ENCODE assay signal across 27 cellular contexts in genomic region chr13:103948477-103948876, GRCh38.
A peak's percentile ranks its signal among the peaks of the same experiment; 100 is the strongest.
DNase-seq lines count a peak whose midpoint lies in the region; ATAC-seq, FAIRE-seq and TF ChIP-seq lines count a peak whose summit lies in the region.
"Had no signal": no experiment of that assay in that cellular context is flagged by ENCODE, and none has a peak within 500 bp of the region (broad histone marks: within the 10 kb centered on the region; RNA-seq: fewer than 3 reads in every experiment).

No MANE protein-coding gene starts in this region.

- peaks cover 4% of the 10 kb centered on the region for H3K79me1 ChIP-seq in trophoblast cell (ENCODE audit: low read length)

- no peak overlapping the region for H3K14ac ChIP-seq in trophoblast cell (ENCODE audit: low read length)

- H3K27me3 ChIP-seq in trophoblast cell (ENCODE audit: insufficient read depth, low read length) = no peaks in the 10 kb centered on the region
- H3K27me3 ChIP-seq: BLaER1 had no signal

- H4K8ac ChIP-seq in trophoblast cell (ENCODE audit: low read depth, low read length) = no peak overlapping the region

- no CpG with 5 or more reads among the region's 4 CpGs for WGBS in trophoblast cell (ENCODE audit: extremely low coverage, insufficient coverage, insufficient read length)

- peaks cover 5 to 7% of the 10 kb centered on the region in 2 experiments for H3K4me1 ChIP-seq in trophoblast cell (ENCODE audit: control insufficient read depth in 1 of 2, insufficient read depth in 2 of 2, low read length in 2 of 2)
- H3K4me1 ChIP-seq: BLaER1 had no signal

- H3K4ac ChIP-seq in trophoblast cell (ENCODE audit: low read depth, low read length) = no peak overlapping the region

- H3K18ac ChIP-seq in trophoblast cell (ENCODE audit: low read length) = no peak overlapping the region

- no peak overlapping the region for H4K12ac ChIP-seq in trophoblast cell (ENCODE audit: low read depth, low read length)

- no peak for FAIRE-seq in GM19239 (lab: Jason Lieb, UNC)
- FAIRE-seq: GM12891, HTR-8/SVneo, RCC 7860 had no signal

- H2AK5ac ChIP-seq in trophoblast cell (ENCODE audit: low read length) = no peak overlapping the region

- no peak for ATAC-seq in GM21786 (IDR thresholded peaks at IDR 0.05; ENCODE audit: unreplicated experiment)
- no peak for ATAC-seq in GM18868 (IDR thresholded peaks at IDR 0.05; ENCODE audit: unreplicated experiment)
- no peak for ATAC-seq in GM18873 (IDR thresholded peaks at IDR 0.05; ENCODE audit: low FRiP score, unreplicated experiment)

- no peak overlapping the region for H2AFZ ChIP-seq in trophoblast cell (ENCODE audit: insufficient read depth, low read length, poor library complexity)

- H3K4me2 ChIP-seq in trophoblast cell (ENCODE audit: low read length) = no peak overlapping the region
- H3K4me2 ChIP-seq: BLaER1 had no signal

- no peaks in the 10 kb centered on the region for H3K79me2 ChIP-seq in trophoblast cell (ENCODE audit: control insufficient read depth, insufficient read depth, low read length, poor library complexity)

- DNase-seq in M059J (ENCODE audit: low read depth) = peak; percentile 53
- peak; percentile 24 for DNase-seq in iris pigment epithelial cell (ENCODE audit: low read depth)
- DNase-seq in trophoblast cell = peak; percentile 14 to 56
- DNase-seq in GM19239 (ENCODE audit: insufficient read length, low spot score) = no peak
- DNase-seq: Calu3; CD4-positive, alpha-beta memory T cell; DMS53; H9; IMR-90; Kasumi-1; MM.1S; NCI-H1092; NCI-H1436 treated with DMSO at 0.1 percent for 48 hours; NCI-H2029 treated with DMSO at 0.1 percent for 48 hours; NCI-H2171; NCI-H446 treated with DMSO at 0.1 percent for 48 hours; NCI-H69; Right ventricle myocardium superior had no signal

- H4K91ac ChIP-seq in trophoblast cell (ENCODE audit: low read depth, low read length) = no peak overlapping the region

- H3K27ac ChIP-seq in trophoblast cell (ENCODE audit: low read depth, low read length) = no peak overlapping the region
- H3K27ac ChIP-seq: BLaER1, SK-N-MC had no signal

- H3K9me3 ChIP-seq in trophoblast cell (ENCODE audit: insufficient read depth, low read depth, low read length) = no peaks in the 10 kb centered on the region
- H3K9me3 ChIP-seq: BLaER1 had no signal

- peak overlapping the region; percentile 79 for H2BK12ac ChIP-seq in trophoblast cell (ENCODE audit: low read length)

- no peak for TF ChIP-seq CTCF in brain (conservative IDR thresholded peaks at IDR 0.05)

- peak overlapping the region; percentile 76 for H2BK5ac ChIP-seq in trophoblast cell (ENCODE audit: low read depth, low read length, poor library complexity)

- H3K9me3 Mint-ChIP-seq in brain = peaks cover 0 to 3% (median 0%) of the 10 kb centered on the region in 5 experiments

- no peak overlapping the region for H2BK120ac ChIP-seq in trophoblast cell (ENCODE audit: insufficient read depth, low read length, poor library complexity)

- no peak overlapping the region for H3K23ac ChIP-seq in trophoblast cell (ENCODE audit: low read length)

- H3K4me1 Mint-ChIP-seq in brain = peaks cover 5% of the 10 kb centered on the region
- H3K4me1 Mint-ChIP-seq: CD4-positive, alpha-beta memory T cell; H9 had no signal

- H3K4me3 Mint-ChIP-seq in brain = no peak overlapping the region
- H3K4me3 Mint-ChIP-seq: H9 had no signal

- H3K36me3 Mint-ChIP-seq in brain = no peaks in the 10 kb centered on the region
- H3K36me3 Mint-ChIP-seq: CD4-positive, alpha-beta memory T cell had no signal

- H3K4me3 ChIP-seq in trophoblast cell (ENCODE audit: low read depth, low read length) = no peak overlapping the region
- H3K4me3 ChIP-seq: BLaER1, SK-N-MC had no signal

- no peaks in the 10 kb centered on the region for H3K27me3 Mint-ChIP-seq in brain
- H3K27me3 Mint-ChIP-seq: CD4-positive, alpha-beta memory T cell had no signal

- no peak overlapping the region for H3K9ac ChIP-seq in trophoblast cell (ENCODE audit: low read length)
- H3K9ac ChIP-seq: BLaER1 had no signal

- H3K27ac Mint-ChIP-seq in brain = peak overlapping the region in 3 of 5 experiments; percentile 29 to 82 (median 61)
- H3K27ac Mint-ChIP-seq: CD4-positive, alpha-beta memory T cell; H9 had no signal

- no peaks in the 10 kb centered on the region for H3K36me3 ChIP-seq in trophoblast cell (ENCODE audit: control insufficient read depth in 1 of 2, insufficient read depth in 2 of 2, low read length in 2 of 2)
- H3K36me3 ChIP-seq: BLaER1 had no signal
